25 cellular contexts compared by ENCODE assay signal in genomic region chr16:84412262-84412661, GRCh38. TPM values are rescaled to one million over a fixed set of nuclear protein-coding genes. Genes with fewer than 3 reads are reported as not detected.
A peak's percentile ranks its signal among the peaks of the same experiment; 100 is the strongest.
DNase-seq lines count a peak whose midpoint lies in the region; ATAC-seq, FAIRE-seq and TF ChIP-seq lines count a peak whose summit lies in the region.
"Had no signal": no experiment of that assay in that cellular context is flagged by ENCODE, and none has a peak within 500 bp of the region (broad histone marks: within the 10 kb centered on the region; RNA-seq: fewer than 3 reads in every experiment).

No MANE protein-coding gene starts in this region.

- CTCF ChIA-PET in HepG2 (lab: Yijun Ruan, JAX; ENCODE audit: low intra/inter-chr PET ratio, low total read pairs): no interaction called here

- no peaks in the 10 kb centered on the region for H3K9me3 ChIP-seq in HepG2 (ENCODE audit: low read length)
- H3K9me3 ChIP-seq in right lobe of liver: no peaks in the 10 kb centered on the region
- no peaks in the 10 kb centered on the region for H3K9me3 ChIP-seq in upper lobe of right lung
- no peaks in the 10 kb centered on the region for H3K9me3 ChIP-seq in osteoblast (ENCODE audit: low read depth, low read length)
- H3K9me3 ChIP-seq: BLaER1 had no signal

- H3K79me2 ChIP-seq in HepG2 (ENCODE audit: insufficient read depth, low read length) (no peaks in the 10 kb centered on the region), osteoblast (ENCODE audit: insufficient read depth, low read length) (no peaks in the 10 kb centered on the region)

- H3K9me3 Mint-ChIP-seq in mesothelial cell of epicardium: no peaks in the 10 kb centered on the region
- H3K9me3 Mint-ChIP-seq: H9 had no signal

- H3K4me2 ChIP-seq in HepG2 (ENCODE audit: low read depth, low read length) (no peak overlapping the region), osteoblast (ENCODE audit: insufficient read depth, low read length) (no peak overlapping the region)

- H3K27ac ChIP-seq in HepG2 (ENCODE audit: extremely low read length, insufficient read depth, low read length): no peak overlapping the region
- no peak overlapping the region for H3K27ac ChIP-seq in right lobe of liver
- H3K27ac ChIP-seq in upper lobe of right lung: no peak overlapping the region
- H3K27ac ChIP-seq in osteoblast (ENCODE audit: low read depth, low read length): no peak overlapping the region
- H3K27ac ChIP-seq: 22Rv1, BLaER1, HL-60 had no signal

- H3K4me3 ChIP-seq in HepG2 (replicated peaks in 1 of 3; ENCODE audit: insufficient read depth in 1 of 3, low read depth in 2 of 3, low read length in 3 of 3) (no peak overlapping the region), right lobe of liver (no peak overlapping the region), upper lobe of right lung (no peak overlapping the region), osteoblast (ENCODE audit: insufficient read depth, low read length) (no peak overlapping the region)
- H3K4me3 ChIP-seq: BLaER1 had no signal

- intact Hi-C loops in HepG2 (cut with micrococcal nuclease; ENCODE audit: unreplicated experiment): no loop called here
- intact Hi-C loops in right lobe of liver (cut with DNase I): no loop called here
- intact Hi-C loops in upper lobe of right lung (cut with DNase I): no loop called here

- peaks cover 48% of the 10 kb centered on the region for H3K4me1 ChIP-seq in HepG2 (ENCODE audit: insufficient read depth, low read length)
- no peaks in the 10 kb centered on the region for H3K4me1 ChIP-seq in right lobe of liver
- no peaks in the 10 kb centered on the region for H3K4me1 ChIP-seq in upper lobe of right lung
- no peaks in the 10 kb centered on the region for H3K4me1 ChIP-seq in osteoblast (ENCODE audit: insufficient read depth, low read length)

- no peaks in the 10 kb centered on the region for H3K36me3 ChIP-seq in HepG2 (replicated peaks in 1 of 2; ENCODE audit: control insufficient read depth in 1 of 2, insufficient read depth in 2 of 2, low read length in 2 of 2)
- H3K36me3 ChIP-seq in right lobe of liver: no peaks in the 10 kb centered on the region
- no peaks in the 10 kb centered on the region for H3K36me3 ChIP-seq in upper lobe of right lung
- H3K36me3 ChIP-seq in osteoblast (ENCODE audit: insufficient read depth, low read length): no peaks in the 10 kb centered on the region
- H3K36me3 ChIP-seq: BLaER1 had no signal

- H3K4me1 Mint-ChIP-seq in mesothelial cell of epicardium: peaks cover 61% of the 10 kb centered on the region
- H3K4me1 Mint-ChIP-seq: CD14-positive monocyte had no signal

- DNase-seq in HepG2 (ENCODE audit: low spot score): no peak
- no peak for DNase-seq in right lobe of liver
- DNase-seq in mesothelial cell of epicardium (ENCODE audit: low spot score in 2 of 2, unreplicated experiment in 2 of 2): no peak
- DNase-seq in upper lobe of right lung: peak; percentile 12
- DNase-seq in GF-D8 (lab: John Stamatoyannopoulos, UW): no peak
- DNase-seq in A172 (ENCODE audit: low spot score): no peak
- DNase-seq in osteoblast (ENCODE audit: insufficient read length, low spot score, missing footprints): no peak
- DNase-seq: CD4-positive, alpha-beta memory T cell; DMS153; DMS79; GDM1; H9; KG1 had no signal

- H3K27ac Mint-ChIP-seq in mesothelial cell of epicardium: peak overlapping the region; percentile 28

- no peak overlapping the region for H3K9ac ChIP-seq in HepG2 (ENCODE audit: insufficient read depth, low read depth, low read length)
- H3K9ac ChIP-seq: BLaER1 had no signal

- TF ChIP-seq CTCF in HepG2 (CRISPR knock-in tag; IDR thresholded peaks at IDR 0.05): no peak
- no peak for TF ChIP-seq CTCF in right lobe of liver (IDR thresholded peaks at IDR 0.05)
- TF ChIP-seq CTCF in mesothelial cell of epicardium (IDR thresholded peaks at IDR 0.05; ENCODE audit: unreplicated experiment): no peak
- no peak for TF ChIP-seq CTCF in upper lobe of right lung (IDR thresholded peaks at IDR 0.05)
- TF ChIP-seq CTCF in osteoblast (IDR thresholded peaks at IDR 0.05; ENCODE audit: extremely low read depth, low read depth, low read length): no peak

- H3K27me3 Mint-ChIP-seq in mesothelial cell of epicardium (ENCODE audit: low read depth): no peaks in the 10 kb centered on the region

- in situ Hi-C loops in HepG2 (cut with HindIII; ENCODE audit: extremely low pct_ligation_motif_present, low pct_unique_long_range_greater_than_20kb): no loop called here

- ATAC-seq in HepG2: no peak
- no peak for ATAC-seq in right lobe of liver
- no peak for ATAC-seq in upper lobe of right lung

- WGBS in HepG2 (ENCODE audit: low lambda C conversion rate): 73% methylated on average over 11 of the region's 11 CpGs
- WGBS in right lobe of liver (ENCODE audit: insufficient coverage, low coverage, low lambda C conversion rate, missing lambda C conversion rate): 51% methylated on average over 9 of the region's 11 CpGs

- no peak for TF ChIP-seq RAD21 in HepG2 (CRISPR knock-in tag; IDR thresholded peaks at IDR 0.05)

- FAIRE-seq in HepG2 (lab: Jason Lieb, UNC): no peak
- FAIRE-seq: GM12891, GM19239, H1 had no signal

- POLR2A ChIA-PET in HepG2 (lab: Yijun Ruan, JAX): no interaction called here

- TF ChIP-seq EP300 in HepG2 (IDR thresholded peaks at IDR 0.05; ENCODE audit: low read depth in 2 of 2, low read length in 2 of 2) (no peak), HepG2 (CRISPR knock-in tag; IDR thresholded peaks at IDR 0.05; ENCODE audit: borderline replicate concordance) (no peak)

- H2AFZ ChIP-seq in HepG2 (ENCODE audit: low read length) (no peak overlapping the region), osteoblast (ENCODE audit: low read length) (no peak overlapping the region)

- no TSS peak for BruUV-seq in HepG2 (replicated peaks; lab: Mats Ljungman, UMichigan)

- peaks cover 4 to 29% of the 10 kb centered on the region in 2 experiments; a peak in 4 of 5 replicates for H3K27me3 ChIP-seq in HepG2 (ENCODE audit: control insufficient read depth in 1 of 2, insufficient read depth in 2 of 2, low read length in 2 of 2)
- no peaks in the 10 kb centered on the region for H3K27me3 ChIP-seq in right lobe of liver
- H3K27me3 ChIP-seq in upper lobe of right lung: no peaks in the 10 kb centered on the region
- H3K27me3 ChIP-seq in osteoblast (ENCODE audit: insufficient read depth, low read length): peaks cover 27% of the 10 kb centered on the region
- H3K27me3 ChIP-seq: BLaER1 had no signal

- peaks cover 11% of the 10 kb centered on the region for H3K36me3 Mint-ChIP-seq in mesothelial cell of epicardium
- H3K36me3 Mint-ChIP-seq: CD14-positive monocyte; CD4-positive, alpha-beta memory T cell; IgD-negative memory B cell had no signal

- H3K4me3 Mint-ChIP-seq in mesothelial cell of epicardium: no peak overlapping the region
- H3K4me3 Mint-ChIP-seq: CD14-positive monocyte; CD4-positive, alpha-beta memory T cell; H9; IgD-negative memory B cell had no signal

- H4K20me1 ChIP-seq in HepG2 (ENCODE audit: insufficient read depth, low read length) (no peaks in the 10 kb centered on the region), osteoblast (ENCODE audit: insufficient read depth, low read length) (no peaks in the 10 kb centered on the region)
- H4K20me1 ChIP-seq: BLaER1 had no signal

- TF ChIP-seq POLR2A in HepG2 (IDR thresholded peaks at IDR 0.05; ENCODE audit: insufficient read depth in 1 of 2, low read depth in 2 of 2, low read length in 2 of 2): no peak
- TF ChIP-seq POLR2A in right lobe of liver (IDR thresholded peaks at IDR 0.05): no peak

TF ChIP-seq in HepG2, 621 proteins besides CTCF, POLR2A, EP300 and RAD21 (continues in another document):
- TF ChIP-seq FOXP1 (IDR thresholded peaks at IDR 0.05) (0 out of 2 replicates have a peak, but pooled peaks have one; percentile 13), FOXP1 (CRISPR knock-in tag; IDR thresholded peaks at IDR 0.05) (no peak), NONO (IDR thresholded peaks at IDR 0.05) (0 out of 2 replicates have a peak, but pooled peaks have one; percentile 23), NONO (CRISPR knock-in tag; conservative IDR thresholded peaks at IDR 0.05) (no peak), RAD51 (IDR thresholded peaks at IDR 0.05; ENCODE audit: borderline replicate concordance) (peak; percentile 17; the same call in 1 of the 2 replicates), NFRKB (IDR thresholded peaks at IDR 0.05) (peak; percentile 21; the same call in 1 of the 2 replicates), SMAD1 (CRISPR knock-in tag; IDR thresholded peaks at IDR 0.05; ENCODE audit: borderline replicate concordance, low read depth) (no peak)

RNA-seq across cellular contexts. Expression of gene ATP2C2, which starts 43.9 kb away (rescaled TPM):
- total RNA-seq in HepG2 (2016; rRNA removed; fragmentation: Illumina TruSeq; extraction: Trizol) (not detected in 2 replicates), right lobe of liver (under 1 TPM in 4 of 6 experiments, not detected in 2; 0.18 to 0.51 (median 0.32) TPM), mesothelial cell of epicardium (43.5 to 52.5 TPM (median 47.7 TPM) in 3 replicates), upper lobe of right lung (48.9 TPM), osteoblast (not detected in 2 replicates)
- not detected in 2 replicates for total RNA-seq in HepG2 (2016; cell fraction: cytosol; rRNA removed; fragmentation: Illumina TruSeq; extraction: Trizol; ENCODE audit: low read depth)
- total RNA-seq in HepG2 (2016; cell fraction: insoluble cytoplasmic fraction; rRNA removed; fragmentation: Illumina TruSeq; extraction: Trizol): not detected in 2 replicates
- not detected in 2 replicates for total RNA-seq in HepG2 (2016; cell fraction: membrane; rRNA removed; fragmentation: Illumina TruSeq; extraction: Trizol)
- total RNA-seq in HepG2 (2016; cell fraction: nucleus; rRNA removed; fragmentation: Illumina TruSeq; extraction: Trizol): not detected in 2 replicates
- 0.05 and 0.07 TPM in 2 replicates for polyA plus RNA-seq in HepG2 (2011; rRNA removed)
- polyA plus RNA-seq in HepG2 (2011; cell fraction: cytosol; rRNA removed): 0.04 and 0.06 TPM in 2 replicates
- 0.29 and 0.54 TPM in 2 replicates for polyA plus RNA-seq in HepG2 (2011; cell fraction: nucleus; rRNA removed)
- 0.12 and 0.41 TPM in 2 replicates for polyA plus RNA-seq in HepG2 (2012)
- not detected in 2 replicates for polyA plus RNA-seq in HepG2 (2016; cell fraction: cytosol; fragmentation: Illumina TruSeq; extraction: Trizol; ENCODE audit: low read depth)
- not detected in 2 replicates for polyA plus RNA-seq in HepG2 (2016; cell fraction: insoluble cytoplasmic fraction; fragmentation: Illumina TruSeq; extraction: Trizol; ENCODE audit: low read depth)
- not detected in 2 replicates for polyA plus RNA-seq in HepG2 (2016; cell fraction: membrane; fragmentation: Illumina TruSeq; extraction: Trizol; ENCODE audit: low read depth)
- polyA plus RNA-seq in HepG2 (2016; cell fraction: nucleus; fragmentation: Illumina TruSeq; extraction: Trizol; ENCODE audit: insufficient read depth, low read depth): not detected in 2 replicates
- polyA minus RNA-seq in HepG2 (2011; rRNA and poly(A)+ RNA removed; ENCODE audit: low replicate concordance): not detected in 2 replicates
- polyA minus RNA-seq in HepG2 (2011; cell fraction: cytosol; rRNA and poly(A)+ RNA removed): not detected in 2 replicates
- polyA minus RNA-seq in HepG2 (2011; cell fraction: nucleus; rRNA and poly(A)+ RNA removed): not detected in 2 replicates
- total RNA-seq in A172 (2014; rRNA removed; shearing (Covaris generic)): not detected in 2 replicates
- total RNA-seq: A673; CD4-positive, alpha-beta memory T cell; Daoy; HT1080 had no signal
- polyA plus RNA-seq: AG04450; CD14-positive monocyte; CD4-positive, alpha-beta memory T cell; IgD-negative memory B cell had no signal

Comparison
In these comparisons a context has a peak if more than half of its experiments do, and no peak if none do; other contexts are left out.
1. RNA of gene ATP2C2, which starts 43.9 kb away (total RNA-seq): 48.9 TPM in upper lobe of right lung (single experiment) and 43.5 to 52.5 TPM in mesothelial cell of epicardium; 0.18 to 0.51 TPM in right lobe of liver, not detected in HepG2, not detected in A172 and not detected in osteoblast; every median in the first group is over 10 times any median in the second.